In genomic region chr5:14595877-14596276, GRCh38 we compare ENCODE assay signal across 14 cellular contexts. TPM values are rescaled to one million over a fixed set of nuclear protein-coding genes. Genes with fewer than 3 reads are reported as not detected.
DNase-seq lines count a peak whose midpoint lies in the region; ATAC-seq and TF ChIP-seq lines count a peak whose summit lies in the region.
"Had no signal": no experiment of that assay in that cellular context is flagged by ENCODE, and none has a peak within 500 bp of the region (broad histone marks: within the 10 kb centered on the region; RNA-seq: fewer than 3 reads in every experiment).

No MANE protein-coding gene starts in this region.

- peak overlapping the region; percentile 52 for H3K27ac Mint-ChIP-seq in activated naive CD4-positive, alpha-beta T cell treated with anti-CD3 and anti-CD28 coated beads for 36 hours
- H3K27ac Mint-ChIP-seq in activated naive CD8-positive, alpha-beta T cell: peak overlapping the region; percentile 99
- H3K27ac Mint-ChIP-seq in stimulated activated effector memory CD8-positive, alpha-beta T cell treated with anti-CD3 and anti-CD28 coated beads, Interleukin-12 subunit alpha, Interleukin-12 subunit beta, amount 100 ng/mL, for 72 hours: no peak overlapping the region
- H3K27ac Mint-ChIP-seq: brain had no signal

- CTCF ChIA-PET in activated naive CD4-positive, alpha-beta T cell treated with anti-CD3 and anti-CD28 coated beads for 36 hours (lab: Charles Lee): no interaction called here

- intact Hi-C loops in activated naive CD4-positive, alpha-beta T cell treated with anti-CD3 and anti-CD28 coated beads for 36 hours (cut with micrococcal nuclease): loop anchor here (1.0 to 10.0 kb wide), 5 partner anchors 15 to 1869 kb away; partner anchors contain the start of genes OTULIN, OTULINL and ZNF622
- intact Hi-C loops in stomach (cut with DNase I; ENCODE audit: low total_unique reads): no loop called here

- ATAC-seq in HG03439 (IDR thresholded peaks at IDR 0.05; ENCODE audit: unreplicated experiment): peak; percentile 21
- ATAC-seq in stimulated activated effector memory CD8-positive, alpha-beta T cell treated with anti-CD3 and anti-CD28 coated beads, Interleukin-12 subunit alpha, Interleukin-12 subunit beta, amount 100 ng/mL, for 72 hours: no peak
- no peak for ATAC-seq in HG03565 (IDR thresholded peaks at IDR 0.05; ENCODE audit: unreplicated experiment)

- no peaks in the 10 kb centered on the region for H3K9me3 ChIP-seq in stomach
- H3K9me3 ChIP-seq: upper lobe of right lung had no signal

- peak overlapping the region; percentile 42 for H3K4me3 Mint-ChIP-seq in activated naive CD4-positive, alpha-beta T cell treated with anti-CD3 and anti-CD28 coated beads for 36 hours
- H3K4me3 Mint-ChIP-seq in activated naive CD8-positive, alpha-beta T cell: peak overlapping the region; percentile 83
- H3K4me3 Mint-ChIP-seq in stimulated activated effector memory CD8-positive, alpha-beta T cell treated with anti-CD3 and anti-CD28 coated beads, Interleukin-12 subunit alpha, Interleukin-12 subunit beta, amount 100 ng/mL, for 72 hours: peak overlapping the region; percentile 66
- H3K4me3 Mint-ChIP-seq: brain had no signal

- H3K27me3 ChIP-seq in stomach: no peaks in the 10 kb centered on the region
- H3K27me3 ChIP-seq: upper lobe of right lung had no signal

- 38 to 70% (median 57%) methylated on average over 1 of the region's 1 CpG for WGBS in stomach, 5 donors

- H3K4me3 ChIP-seq in stomach: no peak overlapping the region
- H3K4me3 ChIP-seq: upper lobe of right lung had no signal

- peaks cover 0 to 35% (median 2%) of the 10 kb centered on the region in 4 donors for H3K4me1 ChIP-seq in stomach

- no peaks in the 10 kb centered on the region for H3K27me3 Mint-ChIP-seq in activated naive CD4-positive, alpha-beta T cell treated with anti-CD3 and anti-CD28 coated beads for 36 hours (ENCODE audit: low read depth)
- H3K27me3 Mint-ChIP-seq in activated naive CD8-positive, alpha-beta T cell: no peaks in the 10 kb centered on the region
- H3K27me3 Mint-ChIP-seq: brain had no signal

- no peak for TF ChIP-seq CTCF in stomach (IDR thresholded peaks at IDR 0.05)

- peaks cover 81% of the 10 kb centered on the region for H3K4me1 Mint-ChIP-seq in activated naive CD4-positive, alpha-beta T cell treated with anti-CD3 and anti-CD28 coated beads for 36 hours (ENCODE audit: low read depth)
- H3K4me1 Mint-ChIP-seq in activated naive CD8-positive, alpha-beta T cell (ENCODE audit: low read depth): peaks cover 89% of the 10 kb centered on the region
- peaks cover 75% of the 10 kb centered on the region for H3K4me1 Mint-ChIP-seq in stimulated activated effector memory CD8-positive, alpha-beta T cell treated with anti-CD3 and anti-CD28 coated beads, Interleukin-12 subunit alpha, Interleukin-12 subunit beta, amount 100 ng/mL, for 72 hours

- no peak for TF ChIP-seq POLR2A in stomach (IDR thresholded peaks at IDR 0.05)

- no peak for TF ChIP-seq EP300 in stomach (IDR thresholded peaks at IDR 0.05)

- H3K36me3 ChIP-seq in stomach: no peaks in the 10 kb centered on the region
- H3K36me3 ChIP-seq: upper lobe of right lung had no signal

- no peak for DNase-seq in activated naive CD4-positive, alpha-beta T cell treated with anti-CD3 and anti-CD28 coated beads for 36 hours
- DNase-seq in activated naive CD4-positive, alpha-beta T cell (lab: John Stamatoyannopoulos, UW): no peak
- DNase-seq in stimulated activated effector memory CD8-positive, alpha-beta T cell treated with anti-CD3 and anti-CD28 coated beads, Interleukin-12 subunit alpha, Interleukin-12 subunit beta, amount 100 ng/mL, for 72 hours (ENCODE audit: low spot score in 2 of 2): no peak
- DNase-seq in T1000 (lab: John Stamatoyannopoulos, UW) (no peak), stomach (no peak)
- DNase-seq: NCI-H2029, NCI-H69, posterior cingulate gyrus, SHP77 treated with DMSO at 0.1 percent for 48 hours, upper lobe of right lung had no signal

- peaks cover 3% of the 10 kb centered on the region for H3K9me3 Mint-ChIP-seq in activated naive CD4-positive, alpha-beta T cell treated with anti-CD3 and anti-CD28 coated beads for 36 hours
- no peaks in the 10 kb centered on the region for H3K9me3 Mint-ChIP-seq in activated naive CD8-positive, alpha-beta T cell (ENCODE audit: low read depth)
- no peaks in the 10 kb centered on the region for H3K9me3 Mint-ChIP-seq in stimulated activated effector memory CD8-positive, alpha-beta T cell treated with anti-CD3 and anti-CD28 coated beads, Interleukin-12 subunit alpha, Interleukin-12 subunit beta, amount 100 ng/mL, for 72 hours

- peaks cover 7% of the 10 kb centered on the region for H3K36me3 Mint-ChIP-seq in activated naive CD4-positive, alpha-beta T cell treated with anti-CD3 and anti-CD28 coated beads for 36 hours (ENCODE audit: low read depth)
- peaks cover 8% of the 10 kb centered on the region for H3K36me3 Mint-ChIP-seq in activated naive CD8-positive, alpha-beta T cell
- H3K36me3 Mint-ChIP-seq in stimulated activated effector memory CD8-positive, alpha-beta T cell treated with anti-CD3 and anti-CD28 coated beads, Interleukin-12 subunit alpha, Interleukin-12 subunit beta, amount 100 ng/mL, for 72 hours: peaks cover under 1% of the 10 kb centered on the region
- H3K36me3 Mint-ChIP-seq: brain had no signal

- H3K27ac ChIP-seq in stomach: peak overlapping the region in 2 of 5 donors; percentile 29 to 61

RNA-seq across cellular contexts. Expression of gene OTULINL, which starts 14.3 kb away (rescaled TPM):
- 10 to 100 TPM in 1 of 2 experiments, 1 to 10 TPM in 1; 9.1 to 10.6 TPM for total RNA-seq in activated naive CD4-positive, alpha-beta T cell treated with anti-CD3 and anti-CD28 coated beads for 36 hours
- total RNA-seq in stomach: 10 to 100 TPM; 12.3 to 31.0 (median 19.8) TPM
- 1 to 10 TPM in 2 of 3 donors, under 1 TPM in 1; 0.93 to 4.9 (median 3.0) TPM for polyA plus RNA-seq in stomach
